Comparison of ENCODE assay signal across 8 cellular contexts in the genomic region with DNA sequence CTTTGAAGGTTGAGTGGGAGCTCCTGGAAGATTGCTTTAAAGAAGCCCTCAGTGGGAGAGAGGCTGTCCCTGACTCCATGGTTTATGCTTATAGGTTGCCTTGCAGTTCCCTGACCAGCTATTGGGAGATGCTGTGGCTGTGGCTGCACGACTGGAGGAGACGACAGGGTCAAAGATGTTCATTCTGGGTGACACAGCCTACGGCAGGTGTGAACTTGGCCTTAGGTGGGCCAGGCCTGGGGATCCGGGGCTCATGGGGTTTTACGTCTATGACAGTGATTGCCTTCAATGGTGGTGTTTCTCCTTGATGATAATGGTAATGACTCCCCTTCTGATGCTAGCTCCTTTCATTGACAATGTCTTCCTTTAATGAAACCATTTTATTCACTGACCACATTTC. TPM values are rescaled to one million over a fixed set of nuclear protein-coding genes. Genes with fewer than 3 reads are reported as not detected.
A peak's percentile ranks its signal among the peaks of the same experiment; 100 is the strongest.
DNase-seq lines count a peak whose midpoint lies in the region; ATAC-seq, FAIRE-seq and TF ChIP-seq lines count a peak whose summit lies in the region.

No MANE protein-coding gene starts in this region.

- peaks cover 18% of the 10 kb centered on the region for H3K23me2 ChIP-seq in H1 (ENCODE audit: low read depth, low read length)

- no peaks in the 10 kb centered on the region for H3K27me3 Mint-ChIP-seq in CD4-positive, alpha-beta memory T cell

- H4K20me1 ChIP-seq in H1 (replicated peaks in 1 of 2; ENCODE audit: control insufficient read depth in 1 of 2, insufficient read depth in 2 of 2, low read length in 2 of 2): peaks cover 2 to 9% of the 10 kb centered on the region in 2 experiments

- H2BK15ac ChIP-seq in H1 (ENCODE audit: low read length) (no peak overlapping the region; the same call in 1 of the 2 replicates), neuronal stem cell (ENCODE audit: low read length) (no peak overlapping the region)

- H3K9me3 Mint-ChIP-seq in CD4-positive, alpha-beta memory T cell: peaks cover 0 to 2% (median 0%) of the 10 kb centered on the region in 8 donors

- peak overlapping the region; percentile 92 to 97 (median 94) for H3K4me3 Mint-ChIP-seq in CD4-positive, alpha-beta memory T cell

- H2BK5ac ChIP-seq in H1 (ENCODE audit: low read depth, low read length): no peak overlapping the region; the same call in 1 of the 2 replicates
- H2BK5ac ChIP-seq in neuronal stem cell (ENCODE audit: low read length): no peak overlapping the region

- no peak for FAIRE-seq in H1 (lab: Jason Lieb, UNC)

- peaks cover 23 to 43% (median 33%) of the 10 kb centered on the region in 4 donors for H3K4me1 Mint-ChIP-seq in CD4-positive, alpha-beta memory T cell

- H3K36me3 Mint-ChIP-seq in CD4-positive, alpha-beta memory T cell: peaks cover 3 to 29% of the 10 kb centered on the region in 2 donors

- H3K14ac ChIP-seq in H1 (ENCODE audit: insufficient read length) (no peak overlapping the region), neuronal stem cell (ENCODE audit: low read length) (no peak overlapping the region)

- no peak overlapping the region for H3K23ac ChIP-seq in H1 (ENCODE audit: insufficient read length)
- no peak overlapping the region for H3K23ac ChIP-seq in neuronal stem cell (ENCODE audit: low read depth, low read length, poor library complexity)

- peak overlapping the region; percentile 89 to 99 for H3K4me3 ChIP-seq in CD4-positive, alpha-beta memory T cell (ENCODE audit: low read length in 2 of 2)
- H3K4me3 ChIP-seq in NB4 (ENCODE audit: low read depth, low read length): peak overlapping the region; percentile 89
- H3K4me3 ChIP-seq in H1 (ENCODE audit: extremely low read depth in 1 of 4, insufficient read depth in 2 of 4, low read depth in 3 of 4, low read length in 4 of 4): peak overlapping the region; percentile 65 to 100 (median 97)
- peak overlapping the region; percentile 92 for H3K4me3 ChIP-seq in neuronal stem cell (ENCODE audit: low read length in 2 of 2)

- WGBS in H1 (ENCODE audit: extremely low coverage in 1 of 2, insufficient coverage in 1 of 2, insufficient read length in 1 of 2, insufficient replicate concordance in 2 of 2, low coverage in 1 of 2, low lambda C conversion rate in 2 of 2, missing lambda C conversion rate in 1 of 2), 2 experiments: 59% methylated on average over 5 of the region's 5 CpGs; no CpG with 5 or more reads in 1 of the 2 experiments
- WGBS in neuronal stem cell (ENCODE audit: extremely low coverage in 2 of 2, insufficient read length in 2 of 2, insufficient replicate concordance in 1 of 2), 2 donors: no CpG with 5 or more reads among the region's 5 CpGs

- 0 out of 2 replicates have a peak, but pooled peaks cover 4% of the 10 kb centered on the region for H3K79me1 ChIP-seq in H1 (ENCODE audit: low read depth, low read length)
- peaks cover 5% of the 10 kb centered on the region for H3K79me1 ChIP-seq in neuronal stem cell (ENCODE audit: low read depth, low read length)

- H3K56ac ChIP-seq in H1 (replicated peaks; ENCODE audit: insufficient read length, low read depth, low read length): no peak overlapping the region

- POLR2A ChIA-PET in CD4-positive, alpha-beta memory T cell (lab: Charles Lee; ENCODE audit: partially characterized antibody): interaction anchor here (0.6 to 5.7 kb wide), 8 partner anchors 18 to 1551 kb away, joined by 3 to 44 read pairs (median 4); partner anchors contain the start of genes CCDC24, IPO13, KDM4A and PRDX1
- POLR2A ChIA-PET in H1 (lab: Charles Lee; ENCODE audit: partially characterized antibody): interaction anchor here (0.7 to 12.9 kb wide), 7 partner anchors 8 to 23 kb away, joined by 3 to 189 read pairs (median 6); partner anchors contain the start of genes CCDC24 and IPO13

- no peak for DNase-seq in CD4-positive, alpha-beta memory T cell
- DNase-seq in NB4 (ENCODE audit: low read depth) (no peak), H1 (ENCODE audit: low read depth in 1 of 2, low spot score in 2 of 2) (no peak), neuronal stem cell (ENCODE audit: low spot score) (no peak), NCI-H1694 treated with DMSO at 0.1 percent for 48 hours (lab: John Stamatoyannopoulos, UW) (no peak), 8988T (no peak), AML-193 (lab: John Stamatoyannopoulos, UW) (no peak)

- H2BK20ac ChIP-seq in H1 (ENCODE audit: low read length): no peak overlapping the region

- H2AK5ac ChIP-seq in H1 (ENCODE audit: low read depth, low read length) (no peak overlapping the region), neuronal stem cell (ENCODE audit: low read depth, low read length) (no peak overlapping the region)

- H2BK120ac ChIP-seq in H1 (replicated peaks; ENCODE audit: low read depth, low read length) (no peak overlapping the region), neuronal stem cell (ENCODE audit: low read depth, low read length) (no peak overlapping the region)

- H3K27ac Mint-ChIP-seq in CD4-positive, alpha-beta memory T cell: peak overlapping the region in 6 of 7 donors; percentile 77 to 93 (median 87)

- H2BK12ac ChIP-seq in H1 (ENCODE audit: low read depth, low read length) (no peak overlapping the region), neuronal stem cell (ENCODE audit: low read length) (no peak overlapping the region)

- H3K9ac ChIP-seq in H1 (replicated peaks in 1 of 4; ENCODE audit: extremely low read depth in 1 of 4, low read depth in 3 of 4, low read length in 3 of 4) (peak overlapping the region in 3 of 4 experiments; percentile 72 to 81 (median 79); a peak in 6 of 7 replicates), neuronal stem cell (ENCODE audit: low read depth, low read length, poor library complexity) (peak overlapping the region; percentile 71)

- no peak for ATAC-seq in GM21786 (IDR thresholded peaks at IDR 0.05; ENCODE audit: unreplicated experiment)

- H3K36me3 ChIP-seq in CD4-positive, alpha-beta memory T cell (ENCODE audit: insufficient read depth, low read length): peaks cover 6% of the 10 kb centered on the region
- peaks cover 0 to 14% (median 8%) of the 10 kb centered on the region in 4 experiments; a peak in 4 of 8 replicates for H3K36me3 ChIP-seq in H1 (ENCODE audit: control insufficient read depth in 2 of 4, insufficient read depth in 4 of 4, low read length in 3 of 4)
- H3K36me3 ChIP-seq in neuronal stem cell (replicated peaks in 1 of 2; ENCODE audit: control insufficient read depth in 2 of 2, insufficient read depth in 2 of 2, low read length in 2 of 2): peaks cover 4 to 31% of the 10 kb centered on the region in 2 donors

- H4K8ac ChIP-seq in H1 (ENCODE audit: extremely low read depth, insufficient read depth, low read length) (peak overlapping the region; percentile 84), neuronal stem cell (ENCODE audit: low read depth, low read length) (no peak overlapping the region)

- TF ChIP-seq POLR2A in NB4 (IDR thresholded peaks at IDR 0.05; ENCODE audit: extremely low read depth, insufficient read length): no peak
- TF ChIP-seq POLR2A in H1 (IDR thresholded peaks at IDR 0.05; ENCODE audit: control extremely low read depth in 1 of 2, low read depth in 2 of 2, low read length in 2 of 2): no peak

- H3K27ac ChIP-seq in CD4-positive, alpha-beta memory T cell (ENCODE audit: low read depth, low read length): peak overlapping the region; percentile 57
- H3K27ac ChIP-seq in H1 (ENCODE audit: low read depth, low read length) (no peak overlapping the region), neuronal stem cell (replicated peaks; ENCODE audit: low read length) (no peak overlapping the region)

- H2AFZ ChIP-seq in H1 (ENCODE audit: low read length) (no peak overlapping the region), neuronal stem cell (ENCODE audit: low read length) (peak overlapping the region; percentile 93)

- H3K4me2 ChIP-seq in H1 (ENCODE audit: insufficient read depth in 1 of 2, low read depth in 2 of 2, low read length in 2 of 2) (peak overlapping the region; percentile 69 to 85), neuronal stem cell (ENCODE audit: insufficient read depth, low read length, poor library complexity, severe bottlenecking) (peak overlapping the region; percentile 86)

- H3K27me3 ChIP-seq in CD4-positive, alpha-beta memory T cell (ENCODE audit: insufficient read depth, low read length): no peaks in the 10 kb centered on the region
- no peaks in the 10 kb centered on the region for H3K27me3 ChIP-seq in H1 (replicated peaks in 1 of 4; ENCODE audit: control insufficient read depth in 3 of 4, extremely low read depth in 1 of 4, insufficient read depth in 3 of 4, low read length in 3 of 4)
- no peaks in the 10 kb centered on the region for H3K27me3 ChIP-seq in neuronal stem cell (ENCODE audit: control insufficient read depth in 3 of 3, insufficient read depth in 3 of 3, low read depth in 1 of 3, low read length in 3 of 3)

- CTCF ChIA-PET in CD4-positive, alpha-beta memory T cell (lab: Charles Lee; ENCODE audit: partially characterized antibody): interaction anchor here (0.9 to 1.3 kb wide), 2 partner anchors 25 to 36 kb away, joined by 3 to 5 read pairs; no protein-coding TSS in a partner anchor
- CTCF ChIA-PET in H1 (lab: Charles Lee; ENCODE audit: partially characterized antibody): interaction anchor here (0.7 to 9.2 kb wide), 12 partner anchors 8 to 206 kb away, joined by 3 to 79 read pairs (median 6); partner anchors contain the start of genes IPO13 and SLC6A9

- peaks cover 0 to 15% of the 10 kb centered on the region in 2 experiments; a peak in 2 of 4 replicates for H3K79me2 ChIP-seq in H1 (ENCODE audit: control insufficient read depth in 1 of 2, insufficient read depth in 2 of 2, low read length in 2 of 2)

- no peak overlapping the region for H4K5ac ChIP-seq in H1 (ENCODE audit: insufficient read length, low read depth, low read length)

- no peak for TF ChIP-seq RAD21 in H1 (IDR thresholded peaks at IDR 0.05 in 1 of 2, conservative IDR thresholded peaks at IDR 0.05 in 1 of 2; ENCODE audit: low read depth in 2 of 2, low read length in 2 of 2)

- H4K91ac ChIP-seq in H1 (replicated peaks; ENCODE audit: insufficient read length, low read length) (no peak overlapping the region), neuronal stem cell (ENCODE audit: low read depth, low read length, poor library complexity) (no peak overlapping the region)

- H3K18ac ChIP-seq in H1 (ENCODE audit: extremely low read depth, low read length) (no peak overlapping the region), neuronal stem cell (ENCODE audit: low read length) (no peak overlapping the region)

- no peak for TF ChIP-seq EP300 in H1 (IDR thresholded peaks at IDR 0.05; ENCODE audit: borderline replicate concordance in 1 of 2, low read depth in 2 of 2, low read length in 2 of 2)

- H3K9me3 ChIP-seq in CD4-positive, alpha-beta memory T cell (ENCODE audit: control insufficient read depth in 1 of 2, low read length in 2 of 2): no peaks in the 10 kb centered on the region
- H3K9me3 ChIP-seq in H1 (ENCODE audit: insufficient read depth in 2 of 2, low read depth in 1 of 2, low read length in 1 of 2) (no peaks in the 10 kb centered on the region), neuronal stem cell (replicated peaks in 1 of 2; ENCODE audit: control insufficient read depth in 2 of 2, insufficient read depth in 1 of 2, low read depth in 1 of 2, low read length in 2 of 2) (no peaks in the 10 kb centered on the region)

- no peak overlapping the region for H3K4ac ChIP-seq in H1 (replicated peaks; ENCODE audit: insufficient read length, low read depth, low read length)
- no peak overlapping the region for H3K4ac ChIP-seq in neuronal stem cell (ENCODE audit: low read length)

- peaks cover 24% of the 10 kb centered on the region for H3K4me1 ChIP-seq in CD4-positive, alpha-beta memory T cell (ENCODE audit: insufficient read depth, low read length)
- H3K4me1 ChIP-seq in H1 (replicated peaks in 1 of 4; ENCODE audit: control insufficient read depth in 3 of 4, insufficient read depth in 4 of 4, low read length in 3 of 4) (peaks cover 0 to 11% (median 6%) of the 10 kb centered on the region in 4 experiments; a peak in 5 of 7 replicates), neuronal stem cell (ENCODE audit: control insufficient read depth in 2 of 2, insufficient read depth in 1 of 2, low read depth in 1 of 2, low read length in 2 of 2) (peaks cover 7 to 8% of the 10 kb centered on the region in 2 donors)

- intact Hi-C loops in CD4-positive, alpha-beta memory T cell (cut with micrococcal nuclease): no loop called here

- TF ChIP-seq CTCF in NB4 (IDR thresholded peaks at IDR 0.05; ENCODE audit: low read depth, low read length) (no peak), H1 (IDR thresholded peaks at IDR 0.05; ENCODE audit: control extremely low read depth in 1 of 3, insufficient read depth in 1 of 3, low read depth in 1 of 3, low read length in 3 of 3) (no peak)

RNA-seq across cellular contexts. Expression of gene DPH2, which starts 0.7 kb away (rescaled TPM):
- 10 to 100 TPM; 25.5 to 28.5 TPM for total RNA-seq in CD4-positive, alpha-beta memory T cell
- polyA plus RNA-seq in CD4-positive, alpha-beta memory T cell: 10 to 100 TPM; 29.1 to 33.1 TPM
- total RNA-seq in H1 (2021; fragmentation: NEBNext Ultra II Directional; extraction: Animal tissue kit (Norgen Biotek cat#: 25700)): 64.9 and 65.3 TPM in 2 replicates
- polyA plus RNA-seq in H1 (2011; rRNA removed): 92.1 and 163 TPM in 2 replicates
- 86.7 TPM for polyA plus RNA-seq in H1 (2011; cell fraction: cytosol; rRNA removed)
- polyA plus RNA-seq in H1 (2011; cell fraction: nucleus; rRNA removed): 239 TPM
- polyA plus RNA-seq in H1 (2012, experiment 1 of 2): 43.5 to 63.1 TPM (median 52.3 TPM) in 4 replicates
- 81.4 TPM for polyA plus RNA-seq in H1 (2012, experiment 2 of 2)
- 39.0 TPM for polyA plus RNA-seq in H1 (2013, experiment 1 of 2)
- polyA plus RNA-seq in H1 (2013, experiment 2 of 2): 35.0 TPM
- 74.9 and 79.0 TPM in 2 replicates for polyA minus RNA-seq in H1 (2011; rRNA and poly(A)+ RNA removed)
- 53.3 TPM for polyA minus RNA-seq in H1 (2011; cell fraction: cytosol; rRNA and poly(A)+ RNA removed)
- 78.0 TPM for polyA minus RNA-seq in H1 (2011; cell fraction: nucleus; rRNA and poly(A)+ RNA removed)
- polyA plus RNA-seq in neuronal stem cell (2013, experiment 1 of 2): 11.1 TPM
- 11.6 TPM for polyA plus RNA-seq in neuronal stem cell (2013, experiment 2 of 2)

RNA-seq across cellular contexts. Expression of gene ATP6V0B, which starts 4.3 kb away (rescaled TPM):
- total RNA-seq in CD4-positive, alpha-beta memory T cell: 10 to 100 TPM; 59.8 to 73.9 TPM
- 100 to 1,000 TPM; 186 to 310 TPM for polyA plus RNA-seq in CD4-positive, alpha-beta memory T cell
- total RNA-seq in H1 (2021; fragmentation: NEBNext Ultra II Directional; extraction: Animal tissue kit (Norgen Biotek cat#: 25700)): 105 and 106 TPM in 2 replicates
- polyA plus RNA-seq in H1 (2011; rRNA removed): 302 and 308 TPM in 2 replicates
- polyA plus RNA-seq in H1 (2011; cell fraction: cytosol; rRNA removed): 184 TPM
- 229 TPM for polyA plus RNA-seq in H1 (2011; cell fraction: nucleus; rRNA removed)
- polyA plus RNA-seq in H1 (2012, experiment 1 of 2): 67.6 to 121 TPM (median 110 TPM) in 4 replicates
- polyA plus RNA-seq in H1 (2012, experiment 2 of 2): 213 TPM
- 82.5 TPM for polyA plus RNA-seq in H1 (2013, experiment 1 of 2)
- 103 TPM for polyA plus RNA-seq in H1 (2013, experiment 2 of 2)
- polyA minus RNA-seq in H1 (2011; rRNA and poly(A)+ RNA removed): 81.0 and 107 TPM in 2 replicates
- polyA minus RNA-seq in H1 (2011; cell fraction: cytosol; rRNA and poly(A)+ RNA removed): 56.4 TPM
- polyA minus RNA-seq in H1 (2011; cell fraction: nucleus; rRNA and poly(A)+ RNA removed): 57.2 TPM
- polyA plus RNA-seq in neuronal stem cell (2013, experiment 1 of 2): 44.2 TPM
- polyA plus RNA-seq in neuronal stem cell (2013, experiment 2 of 2): 41.9 TPM

RNA-seq across cellular contexts. Expression of gene B4GALT2, which starts 8.5 kb away (rescaled TPM):
- 1 to 10 TPM in 1 of 2 experiments, under 1 TPM in 1; 0.58 to 2.1 TPM for total RNA-seq in CD4-positive, alpha-beta memory T cell
- polyA plus RNA-seq in CD4-positive, alpha-beta memory T cell: 1 to 10 TPM in 1 of 2 donors, under 1 TPM in 1; 0.26 to 1.5 TPM
- 56.5 and 60.6 TPM in 2 replicates for total RNA-seq in H1 (2021; fragmentation: NEBNext Ultra II Directional; extraction: Animal tissue kit (Norgen Biotek cat#: 25700))
- polyA plus RNA-seq in H1 (2011; rRNA removed): 121 and 152 TPM in 2 replicates
- 73.9 TPM for polyA plus RNA-seq in H1 (2011; cell fraction: cytosol; rRNA removed)
- polyA plus RNA-seq in H1 (2011; cell fraction: nucleus; rRNA removed): 116 TPM
- polyA plus RNA-seq in H1 (2012, experiment 1 of 2): 39.4 to 75.9 TPM (median 64.3 TPM) in 4 replicates
- polyA plus RNA-seq in H1 (2012, experiment 2 of 2): 69.9 TPM
- polyA plus RNA-seq in H1 (2013, experiment 1 of 2): 41.5 TPM
- polyA plus RNA-seq in H1 (2013, experiment 2 of 2): 41.4 TPM
- polyA minus RNA-seq in H1 (2011; rRNA and poly(A)+ RNA removed): 37.6 and 38.8 TPM in 2 replicates
- polyA minus RNA-seq in H1 (2011; cell fraction: cytosol; rRNA and poly(A)+ RNA removed): 44.5 TPM
- 39.0 TPM for polyA minus RNA-seq in H1 (2011; cell fraction: nucleus; rRNA and poly(A)+ RNA removed)
- polyA plus RNA-seq in neuronal stem cell (2013, experiment 1 of 2): 64.3 TPM
- polyA plus RNA-seq in neuronal stem cell (2013, experiment 2 of 2): 60.7 TPM

RNA-seq across cellular contexts. Expression of gene CCDC24, which starts 20.9 kb away (rescaled TPM):
- 1 to 10 TPM; 1.5 to 1.9 TPM for total RNA-seq in CD4-positive, alpha-beta memory T cell
- polyA plus RNA-seq in CD4-positive, alpha-beta memory T cell: 1 to 10 TPM; 1.1 to 1.4 TPM
- total RNA-seq in H1 (2021; fragmentation: NEBNext Ultra II Directional; extraction: Animal tissue kit (Norgen Biotek cat#: 25700)): 10.5 and 11.2 TPM in 2 replicates
- 11.4 and 19.7 TPM in 2 replicates for polyA plus RNA-seq in H1 (2011; rRNA removed)
- polyA plus RNA-seq in H1 (2011; cell fraction: cytosol; rRNA removed): 12.9 TPM
- polyA plus RNA-seq in H1 (2011; cell fraction: nucleus; rRNA removed): 18.6 TPM
- 9.6 to 17.8 TPM (median 12.7 TPM) in 4 replicates for polyA plus RNA-seq in H1 (2012, experiment 1 of 2)
- 10.0 TPM for polyA plus RNA-seq in H1 (2012, experiment 2 of 2)
- polyA plus RNA-seq in H1 (2013, experiment 1 of 2): 8.4 TPM
- 9.2 TPM for polyA plus RNA-seq in H1 (2013, experiment 2 of 2)
- polyA minus RNA-seq in H1 (2011; rRNA and poly(A)+ RNA removed): 2.1 and 2.5 TPM in 2 replicates
- polyA minus RNA-seq in H1 (2011; cell fraction: cytosol; rRNA and poly(A)+ RNA removed): 7.6 TPM
- polyA minus RNA-seq in H1 (2011; cell fraction: nucleus; rRNA and poly(A)+ RNA removed): 4.4 TPM
- 5.3 TPM for polyA plus RNA-seq in neuronal stem cell (2013, experiment 1 of 2)
- polyA plus RNA-seq in neuronal stem cell (2013, experiment 2 of 2): 5.5 TPM

RNA-seq across cellular contexts. Expression of gene IPO13, which starts 23.8 kb away (rescaled TPM):
- total RNA-seq in CD4-positive, alpha-beta memory T cell: 10 to 100 TPM; 18.5 to 20.0 TPM
- polyA plus RNA-seq in CD4-positive, alpha-beta memory T cell: 10 to 100 TPM in 1 of 2 donors, 1 to 10 TPM in 1; 7.5 to 16.8 TPM
- 20.7 and 23.0 TPM in 2 replicates for total RNA-seq in H1 (2021; fragmentation: NEBNext Ultra II Directional; extraction: Animal tissue kit (Norgen Biotek cat#: 25700))
- 27.0 and 29.4 TPM in 2 replicates for polyA plus RNA-seq in H1 (2011; rRNA removed)
- 21.9 TPM for polyA plus RNA-seq in H1 (2011; cell fraction: cytosol; rRNA removed)
- 39.3 TPM for polyA plus RNA-seq in H1 (2011; cell fraction: nucleus; rRNA removed)
- polyA plus RNA-seq in H1 (2012, experiment 1 of 2): 17.0 to 24.3 TPM (median 21.8 TPM) in 4 replicates
- 28.0 TPM for polyA plus RNA-seq in H1 (2012, experiment 2 of 2)
- 10.8 TPM for polyA plus RNA-seq in H1 (2013, experiment 1 of 2)
- polyA plus RNA-seq in H1 (2013, experiment 2 of 2): 10.3 TPM
- polyA minus RNA-seq in H1 (2011; rRNA and poly(A)+ RNA removed): 47.8 and 49.9 TPM in 2 replicates
- polyA minus RNA-seq in H1 (2011; cell fraction: cytosol; rRNA and poly(A)+ RNA removed): 19.0 TPM
- 22.4 TPM for polyA minus RNA-seq in H1 (2011; cell fraction: nucleus; rRNA and poly(A)+ RNA removed)
- 9.3 TPM for polyA plus RNA-seq in neuronal stem cell (2013, experiment 1 of 2)
- 9.1 TPM for polyA plus RNA-seq in neuronal stem cell (2013, experiment 2 of 2)

Comparison
In these comparisons a context has a peak if more than half of its experiments do, and no peak if none do; other contexts are left out.
1. RNA of gene B4GALT2, which starts 8.5 kb away (total RNA-seq): 56.5 to 60.6 TPM in H1; 0.58 to 2.1 TPM in CD4-positive, alpha-beta memory T cell; every median in the first group is over 10 times any median in the second.
2. Peak in every context shown above with its lines, with median percentiles within 50 percentile points of each other: H3K4me3 ChIP-seq.